8 cellular contexts compared by ENCODE assay signal in the genomic region with DNA sequence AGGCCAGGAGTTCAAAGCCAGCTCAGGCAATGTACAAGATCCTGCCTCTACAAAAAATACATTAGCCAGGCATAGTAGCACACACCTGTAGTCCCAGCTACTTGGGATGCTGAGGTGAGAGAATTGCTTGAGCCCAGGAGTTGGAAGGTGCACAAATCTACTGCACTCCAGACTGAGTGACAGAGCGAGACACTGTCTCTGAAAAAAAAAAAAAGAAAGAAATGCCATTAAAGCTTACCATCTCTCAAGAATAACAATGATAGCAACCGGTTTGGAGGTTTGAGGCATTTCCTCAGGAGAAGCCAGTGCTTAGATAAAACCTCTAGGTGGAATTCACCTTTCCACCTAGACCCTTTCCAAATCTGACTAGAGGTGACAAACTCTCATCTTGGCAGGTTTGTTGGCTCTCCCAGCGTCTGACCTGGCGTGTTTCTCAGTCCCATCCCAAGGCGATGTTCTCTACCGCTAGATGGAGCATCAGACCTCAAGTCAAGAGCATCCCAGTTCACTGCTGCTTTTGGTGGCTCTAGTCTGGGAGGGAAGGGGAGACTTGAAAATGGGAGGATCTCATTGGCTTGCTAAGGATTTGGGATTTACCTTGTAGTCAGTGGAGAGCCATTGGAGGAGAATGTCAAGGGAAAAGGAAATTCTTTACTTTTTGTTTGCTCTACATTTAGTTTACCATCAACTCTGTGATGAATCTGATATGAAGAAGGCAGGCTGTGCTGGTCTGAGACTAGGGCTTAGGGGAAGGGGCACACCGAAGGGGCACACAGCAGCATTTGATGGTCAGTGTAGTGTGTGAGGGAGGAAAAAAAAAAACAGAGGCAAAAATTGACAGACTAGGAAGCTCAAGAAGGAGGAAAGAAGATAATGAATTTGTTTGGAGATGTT.
DNase-seq lines count a peak whose midpoint lies in the region; ATAC-seq and TF ChIP-seq lines count a peak whose summit lies in the region.

No MANE protein-coding gene starts in this region.

- DNase-seq in GM10266 (ENCODE audit: extremely low spot score), result peak; percentile 6
- DNase-seq in NCI-H524 treated with DMSO at 0.1 percent for 48 hours (lab: John Stamatoyannopoulos, UW), result peak; percentile 26
- DNase-seq in foreskin fibroblast, result peak; percentile 60 to 83
- peak; percentile 20 for DNase-seq in occipital lobe (lab: John Stamatoyannopoulos, UW)

- ATAC-seq in HG02610 (IDR thresholded peaks at IDR 0.05; ENCODE audit: unreplicated experiment), result peak; percentile 89
- ATAC-seq in activated T-helper 17 cell treated with anti-CD3 and anti-CD28 coated beads, Interleukin-2, amount 50 U/mL, for 72 hours (replicated peaks), result peak; percentile 70
- ATAC-seq in GM19452 (IDR thresholded peaks at IDR 0.05; ENCODE audit: unreplicated experiment), result no peak
- no peak for ATAC-seq in HG03039 (IDR thresholded peaks at IDR 0.05; ENCODE audit: unreplicated experiment)

- no peak overlapping the region for H3K4me3 ChIP-seq in foreskin fibroblast (ENCODE audit: low read depth in 1 of 2, low read length in 2 of 2)

- TF ChIP-seq CTCF in GM10266 (IDR thresholded peaks at IDR 0.05; ENCODE audit: control insufficient read depth, insufficient read depth, low read depth, missing control alignments), result peak; percentile 48
- TF ChIP-seq CTCF in foreskin fibroblast (IDR thresholded peaks at IDR 0.05; ENCODE audit: low read depth, low read length), result peak; percentile 92

- peak overlapping the region; percentile 8 for H3K27ac Mint-ChIP-seq in activated T-helper 17 cell treated with anti-CD3 and anti-CD28 coated beads, Interleukin-2, amount 50 U/mL, for 72 hours

- H3K9me3 Mint-ChIP-seq in activated T-helper 17 cell treated with anti-CD3 and anti-CD28 coated beads, Interleukin-2, amount 50 U/mL, for 72 hours, result no peaks in the 10 kb centered on the region

- H3K4me3 Mint-ChIP-seq in activated T-helper 17 cell treated with anti-CD3 and anti-CD28 coated beads, Interleukin-2, amount 50 U/mL, for 72 hours, result no peak overlapping the region

- H3K27me3 Mint-ChIP-seq in activated T-helper 17 cell treated with anti-CD3 and anti-CD28 coated beads, Interleukin-2, amount 50 U/mL, for 72 hours, result no peaks in the 10 kb centered on the region

- peaks cover 10% of the 10 kb centered on the region for H3K4me1 Mint-ChIP-seq in activated T-helper 17 cell treated with anti-CD3 and anti-CD28 coated beads, Interleukin-2, amount 50 U/mL, for 72 hours

- peaks cover 49% of the 10 kb centered on the region for H3K36me3 Mint-ChIP-seq in activated T-helper 17 cell treated with anti-CD3 and anti-CD28 coated beads, Interleukin-2, amount 50 U/mL, for 72 hours (ENCODE audit: low read depth)

Comparison
In these comparisons a context has a peak if more than half of its experiments do, and no peak if none do; other contexts are left out.
1. DNase-seq: peak in every context shown above with its lines; median percentile 72 in foreskin fibroblast; 26 in NCI-H524 treated with DMSO at 0.1 percent for 48 hours; 20 in occipital lobe; 6 in GM10266.
2. ATAC-seq: peak in HG02610 (single experiment) and activated T-helper 17 cell treated with anti-CD3 and anti-CD28 coated beads, Interleukin-2, amount 50 U/mL, for 72 hours (single experiment); none in GM19452 (single experiment) and HG03039 (single experiment).